Comparison of ENCODE assay signal across 8 cellular contexts in the genomic region with DNA sequence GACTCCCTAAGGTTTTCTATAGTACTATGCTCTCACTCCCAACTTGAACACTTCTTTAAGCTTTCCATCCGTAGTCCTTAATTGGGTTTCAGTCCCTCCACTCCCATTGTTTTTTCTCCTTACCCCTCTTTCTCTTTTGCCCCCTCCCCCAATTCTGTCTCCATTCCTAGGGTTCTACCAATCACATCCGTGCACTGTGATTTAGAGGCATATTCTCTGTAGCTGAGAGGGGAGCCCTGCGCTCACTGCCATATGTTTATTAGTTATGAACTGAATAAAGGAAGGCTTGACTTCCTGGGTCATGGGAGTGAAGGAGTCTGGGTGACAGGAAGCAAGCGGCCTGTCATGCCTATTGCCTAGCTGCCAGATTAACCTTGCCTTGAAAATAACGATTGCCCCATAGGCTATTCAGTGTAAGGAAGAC. TPM values are rescaled to one million over a fixed set of nuclear protein-coding genes. Genes with fewer than 3 reads are reported as not detected.
A peak's percentile ranks its signal among the peaks of the same experiment; 100 is the strongest.
DNase-seq lines count a peak whose midpoint lies in the region; ATAC-seq and TF ChIP-seq lines count a peak whose summit lies in the region.

No MANE protein-coding gene starts in this region.

- H3K27me3 ChIP-seq in fibroblast of lung (ENCODE audit: control insufficient read depth, insufficient read depth, low read length) (no peaks in the 10 kb centered on the region), uterus (no peaks in the 10 kb centered on the region)

- intact Hi-C loops in uterus (cut with DNase I; ENCODE audit: low total_unique reads): no loop called here

- peak overlapping the region; percentile 34 for H3K4me2 ChIP-seq in fibroblast of lung (ENCODE audit: extremely low read depth, insufficient read depth, low read length)

- no peaks in the 10 kb centered on the region for H3K9me3 ChIP-seq in fibroblast of lung (ENCODE audit: control insufficient read depth, insufficient read depth, low read depth, low read length)
- no peaks in the 10 kb centered on the region for H3K9me3 ChIP-seq in uterus

- TF ChIP-seq POLR2A in uterus (IDR thresholded peaks at IDR 0.05): no peak

- H3K4me3 Mint-ChIP-seq in activated CD8-positive, alpha-beta T cell treated with anti-CD3 and anti-CD28 coated beads, Interleukin-2, amount 10 ng/mL, durations not matched to agents 7 days and 5 days: peak overlapping the region; percentile 95
- H3K4me3 Mint-ChIP-seq in naive thymus-derived CD8-positive, alpha-beta T cell: peak overlapping the region; percentile 90 to 99 (median 96)

- no peak overlapping the region for H2AFZ ChIP-seq in fibroblast of lung (ENCODE audit: low read length)

- no peaks in the 10 kb centered on the region for H3K27me3 Mint-ChIP-seq in activated CD8-positive, alpha-beta T cell treated with anti-CD3 and anti-CD28 coated beads, Interleukin-2, amount 10 ng/mL, durations not matched to agents 7 days and 5 days (ENCODE audit: low read depth)
- no peaks in the 10 kb centered on the region for H3K27me3 Mint-ChIP-seq in naive thymus-derived CD8-positive, alpha-beta T cell

- CTCF ChIA-PET in activated CD8-positive, alpha-beta T cell treated with anti-CD3 and anti-CD28 coated beads, Interleukin-2, amount 10 ng/mL, durations not matched to agents 7 days and 5 days (lab: Charles Lee): interaction anchor here (1.4 to 3.1 kb wide), 3 partner anchors 37 to 93 kb away, joined by 3 to 19 read pairs (median 6); a partner anchor contains a TSS

- POLR2A ChIA-PET in activated CD8-positive, alpha-beta T cell treated with anti-CD3 and anti-CD28 coated beads, Interleukin-2, amount 10 ng/mL, durations not matched to agents 7 days and 5 days (lab: Charles Lee): interaction anchor here (0.6 to 3.0 kb wide), 15 partner anchors 9 to 354 kb away, joined by 3 to 47 read pairs (median 6); a partner anchor contains a TSS
- POLR2A ChIA-PET in naive thymus-derived CD8-positive, alpha-beta T cell (lab: Charles Lee): interaction anchor here (0.6 to 4.2 kb wide), 19 partner anchors 20 to 1096 kb away, joined by 3 to 111 read pairs (median 3); a partner anchor contains a TSS

- H3K36me3 Mint-ChIP-seq in activated CD8-positive, alpha-beta T cell treated with anti-CD3 and anti-CD28 coated beads, Interleukin-2, amount 10 ng/mL, durations not matched to agents 7 days and 5 days (ENCODE audit: low read depth): peaks cover 15% of the 10 kb centered on the region
- H3K36me3 Mint-ChIP-seq in naive thymus-derived CD8-positive, alpha-beta T cell: peaks cover 0 to 24% (median 4%) of the 10 kb centered on the region in 3 donors

- H4K20me1 ChIP-seq in fibroblast of lung (ENCODE audit: control insufficient read depth, extremely low read depth, insufficient read depth, low read length): no peaks in the 10 kb centered on the region

- H3K27ac Mint-ChIP-seq in activated CD8-positive, alpha-beta T cell treated with anti-CD3 and anti-CD28 coated beads, Interleukin-2, amount 10 ng/mL, durations not matched to agents 7 days and 5 days: peak overlapping the region; percentile 99
- peak overlapping the region; percentile 95 to 99 (median 98) for H3K27ac Mint-ChIP-seq in naive thymus-derived CD8-positive, alpha-beta T cell

- H3K36me3 ChIP-seq in fibroblast of lung (ENCODE audit: control insufficient read depth, insufficient read depth, low read length) (no peaks in the 10 kb centered on the region), uterus (no peaks in the 10 kb centered on the region)

- H3K9me3 Mint-ChIP-seq in activated CD8-positive, alpha-beta T cell treated with anti-CD3 and anti-CD28 coated beads, Interleukin-2, amount 10 ng/mL, durations not matched to agents 7 days and 5 days (ENCODE audit: insufficient read depth): no peaks in the 10 kb centered on the region
- no peaks in the 10 kb centered on the region for H3K9me3 Mint-ChIP-seq in naive thymus-derived CD8-positive, alpha-beta T cell

- DNase-seq in activated gamma-delta T cell treated with Interleukin-2 at 50 U/mL for 16 hours (peak; percentile 10), activated gamma-delta T cell (lab: John Stamatoyannopoulos, UW) (no peak), NCI-H226 (peak; percentile 6), fibroblast of lung (ENCODE audit: low read depth in 2 of 2) (peak; percentile 51 to 56), uterus (no peak)
- DNase-seq in activated CD8-positive, alpha-beta T cell treated with anti-CD3 and anti-CD28 coated beads, Interleukin-2, amount 10 ng/mL, durations not matched to agents 7 days and 5 days: peak; percentile 54
- peak in 8 of 10 donors; percentile 1 to 66 (median 30) for DNase-seq in naive thymus-derived CD8-positive, alpha-beta T cell

- H3K79me2 ChIP-seq in fibroblast of lung (ENCODE audit: control insufficient read depth, insufficient read depth, low read length): peaks cover 15% of the 10 kb centered on the region

- H3K4me3 ChIP-seq in fibroblast of lung (replicated peaks in 1 of 4; ENCODE audit: control extremely low read depth in 1 of 4, insufficient read depth in 1 of 4, low read depth in 3 of 4, low read length in 4 of 4) (peak overlapping the region; percentile 50 to 97 (median 66)), uterus (peak overlapping the region; percentile 51 to 61)

- H3K4me1 Mint-ChIP-seq in activated CD8-positive, alpha-beta T cell treated with anti-CD3 and anti-CD28 coated beads, Interleukin-2, amount 10 ng/mL, durations not matched to agents 7 days and 5 days (ENCODE audit: low read depth): peaks cover 8% of the 10 kb centered on the region
- H3K4me1 Mint-ChIP-seq in naive thymus-derived CD8-positive, alpha-beta T cell: peaks cover 4 to 15% (median 9%) of the 10 kb centered on the region in 4 donors

- H3K27ac ChIP-seq in fibroblast of lung (ENCODE audit: insufficient read depth, low read length) (peak overlapping the region; percentile 91), uterus (peak overlapping the region; percentile 79 to 81)

- H3K9ac ChIP-seq in fibroblast of lung (ENCODE audit: insufficient read depth, low read length): peak overlapping the region; percentile 73

- TF ChIP-seq CTCF in fibroblast of lung (conservative IDR thresholded peaks at IDR 0.05 in 1 of 2, IDR thresholded peaks at IDR 0.05 in 1 of 2; ENCODE audit: low read depth in 1 of 2, low read length in 2 of 2): no peak
- TF ChIP-seq CTCF in uterus (IDR thresholded peaks at IDR 0.05): no peak

- H3K4me1 ChIP-seq in fibroblast of lung (ENCODE audit: control insufficient read depth, extremely low read depth, insufficient read depth, low read length) (no peaks in the 10 kb centered on the region), uterus (no peaks in the 10 kb centered on the region)

- peak; percentile 69 for ATAC-seq in HG02885 (IDR thresholded peaks at IDR 0.05; ENCODE audit: poor library complexity, unreplicated experiment)
- peak; percentile 66 for ATAC-seq in activated CD8-positive, alpha-beta T cell treated with anti-CD3 and anti-CD28 coated beads, Interleukin-2, amount 10 ng/mL, durations not matched to agents 7 days and 5 days
- ATAC-seq in naive thymus-derived CD8-positive, alpha-beta T cell: peak; percentile 72

RNA-seq across cellular contexts. Expression of a gene that starts 0.5 kb away (rescaled TPM):
- total RNA-seq in activated CD8-positive, alpha-beta T cell treated with anti-CD3 and anti-CD28 coated beads, Interleukin-2, amount 10 ng/mL, durations not matched to agents 7 days and 5 days: 10 to 100 TPM; 56.0 to 60.5 TPM
- 24.9 and 27.6 TPM in 2 replicates for total RNA-seq in fibroblast of lung
- 63.1 and 72.1 TPM in 2 replicates for polyA plus RNA-seq in fibroblast of lung
- polyA plus RNA-seq in fibroblast of lung (2012): 79.8 and 91.6 TPM in 2 replicates
- polyA minus RNA-seq in fibroblast of lung (ENCODE audit: low replicate concordance): 0.82 and 4.9 TPM in 2 replicates
- 10 to 100 TPM; 26.6 to 31.0 TPM for total RNA-seq in naive thymus-derived CD8-positive, alpha-beta T cell
- 10 to 100 TPM; 68.2 to 72.4 (median 71.3) TPM for polyA plus RNA-seq in naive thymus-derived CD8-positive, alpha-beta T cell
- 10 to 100 TPM in 3 of 4 donors, 1 to 10 TPM in 1; 9.0 to 36.1 (median 22.6) TPM for total RNA-seq in uterus

RNA-seq across cellular contexts. Expression of a gene that starts 25.5 kb away (rescaled TPM):
- total RNA-seq in activated CD8-positive, alpha-beta T cell treated with anti-CD3 and anti-CD28 coated beads, Interleukin-2, amount 10 ng/mL, durations not matched to agents 7 days and 5 days: 10 to 100 TPM; 21.1 to 21.9 TPM
- total RNA-seq in fibroblast of lung (24.4 and 27.4 TPM in 2 replicates), uterus (10 to 100 TPM in 3 of 4 donors, 1 to 10 TPM in 1; 5.4 to 39.3 (median 18.0) TPM)
- 34.5 and 36.6 TPM in 2 replicates for polyA plus RNA-seq in fibroblast of lung
- polyA plus RNA-seq in fibroblast of lung (2012): 20.9 and 22.4 TPM in 2 replicates
- polyA minus RNA-seq in fibroblast of lung (ENCODE audit: low replicate concordance): 0.75 and 4.1 TPM in 2 replicates
- 10 to 100 TPM; 13.2 to 14.1 TPM for total RNA-seq in naive thymus-derived CD8-positive, alpha-beta T cell
- 10 to 100 TPM; 10.1 to 15.1 (median 11.5) TPM for polyA plus RNA-seq in naive thymus-derived CD8-positive, alpha-beta T cell

RNA-seq across cellular contexts. Expression of a gene that starts 43.6 kb away (rescaled TPM):
- 10 to 100 TPM; 29.3 to 31.4 TPM for total RNA-seq in activated CD8-positive, alpha-beta T cell treated with anti-CD3 and anti-CD28 coated beads, Interleukin-2, amount 10 ng/mL, durations not matched to agents 7 days and 5 days
- total RNA-seq in fibroblast of lung: 32.4 and 39.3 TPM in 2 replicates
- polyA plus RNA-seq in fibroblast of lung: 50.7 and 57.0 TPM in 2 replicates
- polyA plus RNA-seq in fibroblast of lung (2012): 37.2 and 41.4 TPM in 2 replicates
- polyA minus RNA-seq in fibroblast of lung (ENCODE audit: low replicate concordance): 89.3 and 128 TPM in 2 replicates
- 10 to 100 TPM; 59.9 to 64.7 TPM for total RNA-seq in naive thymus-derived CD8-positive, alpha-beta T cell
- 10 to 100 TPM; 23.6 to 27.9 (median 23.9) TPM for polyA plus RNA-seq in naive thymus-derived CD8-positive, alpha-beta T cell
- 10 to 100 TPM; 29.2 to 88.1 (median 44.0) TPM for total RNA-seq in uterus

Comparison
In these comparisons a context has a peak if more than half of its experiments do, and no peak if none do; other contexts are left out.
1. DNase-seq: peak in activated gamma-delta T cell treated with Interleukin-2 at 50 U/mL for 16 hours (single experiment), NCI-H226 (single experiment), activated CD8-positive, alpha-beta T cell treated with anti-CD3 and anti-CD28 coated beads, Interleukin-2, amount 10 ng/mL, durations not matched to agents 7 days and 5 days (single experiment), fibroblast of lung (2 of 2) and naive thymus-derived CD8-positive, alpha-beta T cell (8 of 10); none in activated gamma-delta T cell (single experiment) and uterus (0 of 2).
2. Peak in every context shown above with its lines, with median percentiles within 50 percentile points of each other: ATAC-seq.